In the genomic region with DNA sequence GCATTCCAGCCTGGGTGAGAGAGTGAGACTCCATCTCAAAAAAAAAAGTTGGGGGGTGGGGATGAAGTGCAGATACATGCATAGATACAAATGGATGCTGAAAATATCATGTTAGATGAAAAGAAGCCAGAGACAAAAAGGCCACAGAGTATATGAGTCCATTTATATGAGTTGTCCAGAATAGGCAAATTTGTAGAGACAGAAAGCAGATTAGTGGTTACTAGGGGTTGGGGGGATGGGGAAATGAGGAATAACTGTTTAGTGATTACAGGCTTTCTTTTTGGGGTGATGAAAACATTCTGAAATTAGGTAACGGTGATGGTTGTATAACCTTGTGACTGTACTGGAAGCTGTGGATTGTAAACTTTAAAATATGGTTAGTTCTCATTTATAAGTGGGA, we compare ENCODE assay signal across 29 cellular contexts.
"Had no signal": no experiment of that assay in that cellular context is flagged by ENCODE, and none has a peak within 500 bp of the region (broad histone marks: within the 10 kb centered on the region; RNA-seq: fewer than 3 reads in every experiment).

No MANE protein-coding gene starts in this region.

- H3K79me2 ChIP-seq: parathyroid adenoma had no signal

- H2AFZ ChIP-seq: neural progenitor cell, parathyroid adenoma had no signal

- H3K27me3 ChIP-seq: heart right ventricle, left lung, neural progenitor cell, thyroid gland, vagina had no signal

- H3K4me1 ChIP-seq: esophagus squamous epithelium, neural progenitor cell had no signal

- H3K4me3 ChIP-seq: esophagus squamous epithelium, heart right ventricle, left lung, neural progenitor cell, smooth muscle cell, thyroid gland, vagina had no signal

- H3K36me3 ChIP-seq: esophagus squamous epithelium, heart right ventricle, left lung, neural progenitor cell, thyroid gland, vagina had no signal

- FAIRE-seq: endometrium, islet of Langerhans had no signal

- ATAC-seq: effector memory CD8-positive, alpha-beta T cell; heart right ventricle; left cardiac atrium; left lung; naive thymus-derived CD4-positive, alpha-beta T cell; sciatic nerve; stimulated activated naive CD8-positive, alpha-beta T cell treated with anti-CD3 and anti-CD28 coated beads, Interleukin-15, amount 100 ng/mL, for 72 hours had no signal

- H3K4me2 ChIP-seq: neural progenitor cell, smooth muscle cell had no signal

- H3K27ac ChIP-seq: esophagus squamous epithelium, heart right ventricle, left lung, neural progenitor cell, parathyroid adenoma, thyroid gland, vagina had no signal

- H3K9me3 ChIP-seq: esophagus squamous epithelium, heart right ventricle, left lung, thyroid gland, vagina had no signal

- H3K9ac ChIP-seq: neural progenitor cell, parathyroid adenoma had no signal

- DNase-seq: dermis blood vessel endothelial cell; effector memory CD8-positive, alpha-beta T cell; erythroblast; esophagus squamous epithelium; foreskin melanocyte; glutamatergic neuron; heart right ventricle; hippocampal formation; left cardiac atrium; left lung; mammary epithelial cell; mesendoderm; midbrain; naive thymus-derived CD4-positive, alpha-beta T cell; stimulated activated CD4-positive, alpha-beta T cell treated with anti-CD3 and anti-CD28 coated beads, Interleukin-12 subunit alpha, Interleukin-12 subunit beta, amount 100 ng/mL, for 4 hours; stimulated activated CD4-positive, alpha-beta T cell treated with anti-CD3 and anti-CD28 coated beads, Interleukin-1b, Interleukin-23, amount 100 ng/mL, for 48 hours; stimulated activated CD4-positive, alpha-beta T cell treated with anti-CD3 and anti-CD28 coated beads, Interleukin-4, amount 100 ng/mL, for 1 hour; stimulated activated CD8-positive, alpha-beta memory T cell treated with anti-CD3 and anti-CD28 coated beads, Interleukin-4, amount 100 ng/mL, for 48 hours; stimulated activated naive CD4-positive, alpha-beta T cell; stimulated activated naive CD8-positive, alpha-beta T cell treated with anti-CD3 and anti-CD28 coated beads, Interleukin-15, amount 100 ng/mL, for 72 hours; thyroid gland; trophoblast cell had no signal
